In the genomic region with DNA sequence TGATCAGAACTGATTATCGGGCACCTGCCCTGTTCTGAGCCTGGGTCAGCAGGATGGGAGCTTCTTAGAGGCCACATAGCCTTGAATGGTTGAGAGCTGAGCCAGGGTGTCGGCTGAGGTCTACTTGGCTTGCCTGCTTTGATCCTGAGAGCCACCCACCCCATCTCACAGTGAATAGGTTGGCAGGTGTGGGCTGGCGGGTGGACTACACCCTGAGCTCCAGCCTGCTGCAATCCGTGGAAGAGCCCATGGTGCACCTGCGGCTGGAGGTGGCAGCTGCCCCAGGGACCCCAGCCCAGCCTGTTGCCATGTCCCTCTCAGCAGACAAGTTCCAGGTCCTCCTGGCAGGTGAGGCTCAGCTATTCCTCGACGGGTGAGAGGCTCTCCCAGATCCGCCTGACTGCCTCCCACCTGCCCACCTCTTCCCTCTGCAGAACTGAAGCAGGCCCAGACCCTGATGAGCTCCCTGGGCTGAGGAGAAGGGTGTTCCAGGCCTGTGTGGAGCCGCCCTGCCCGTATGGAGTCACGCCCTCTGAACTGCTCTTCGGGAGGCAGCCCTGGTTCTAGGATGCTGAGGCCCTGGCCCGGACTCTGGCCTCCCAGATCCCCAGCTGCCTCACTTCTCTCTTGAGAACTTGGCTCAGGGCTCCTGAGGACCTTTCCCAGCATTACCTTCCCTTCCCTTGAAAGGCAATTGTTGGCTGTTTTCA, we compare ENCODE assay signal across 24 cellular contexts. TPM values are rescaled to one million over a fixed set of nuclear protein-coding genes. Genes with fewer than 3 reads are reported as not detected.
"Had no signal": no experiment of that assay in that cellular context is flagged by ENCODE, and none has a peak within 500 bp of the region (broad histone marks: within the 10 kb centered on the region; RNA-seq: fewer than 3 reads in every experiment).

No MANE protein-coding gene starts in this region.

- H3K9me3 Mint-ChIP-seq: activated naive CD4-positive, alpha-beta T cell treated with anti-CD3 and anti-CD28 coated beads for 36 hours; activated T-helper 17 cell treated with anti-CD3 and anti-CD28 coated beads, Interleukin-2, amount 50 U/mL, for 72 hours; endodermal cell; naive thymus-derived CD8-positive, alpha-beta T cell had no signal

- H3K27me3 ChIP-seq: brain microvascular endothelial cell, dorsolateral prefrontal cortex, thyroid gland had no signal

- H3K27me3 Mint-ChIP-seq: activated T-helper 17 cell treated with anti-CD3 and anti-CD28 coated beads, Interleukin-2, amount 50 U/mL, for 72 hours; naive thymus-derived CD8-positive, alpha-beta T cell had no signal

- H3K4me3 ChIP-seq: dorsolateral prefrontal cortex, left ventricle myocardium inferior, thyroid gland had no signal

- H3K27ac ChIP-seq: brain microvascular endothelial cell, dorsolateral prefrontal cortex, left ventricle myocardium inferior, thyroid gland, WERI-Rb-1 had no signal

- DNase-seq: activated CD4-positive, alpha-beta T cell treated with anti-CD3 and anti-CD28 coated beads, Interleukin-2, amount 50 U/mL, for 48 hours; activated naive CD4-positive, alpha-beta T cell treated with anti-CD3 and anti-CD28 coated beads for 36 hours; activated T-cell treated with anti-CD3 and anti-CD28 coated beads, Interleukin-2, amount 50 U/mL, for 1 hour; brain microvascular endothelial cell; central memory CD4-positive, alpha-beta T cell; endodermal cell; erythroblast; foreskin melanocyte; glutamatergic neuron; left ventricle myocardium inferior; naive thymus-derived CD8-positive, alpha-beta T cell; occipital lobe; stimulated activated CD4-positive, alpha-beta T cell treated with anti-CD3 and anti-CD28 coated beads, Interleukin-12 subunit alpha, Interleukin-12 subunit beta, amount 100 ng/mL, for 4 hours; stimulated activated CD4-positive, alpha-beta T cell treated with anti-CD3 and anti-CD28 coated beads, Interleukin-1b, Interleukin-23, amount 100 ng/mL, for 48 hours; stimulated activated CD8-positive, alpha-beta memory T cell treated with anti-CD3 and anti-CD28 coated beads, Interleukin-4, amount 100 ng/mL, for 48 hours; stimulated activated naive CD4-positive, alpha-beta T cell treated with Interleukin-2 at 50 U/mL for 16 hours; T-helper 2 cell; thyroid gland; WERI-Rb-1 had no signal

- H3K4me3 Mint-ChIP-seq: activated naive CD4-positive, alpha-beta T cell treated with anti-CD3 and anti-CD28 coated beads for 36 hours; activated T-helper 17 cell treated with anti-CD3 and anti-CD28 coated beads, Interleukin-2, amount 50 U/mL, for 72 hours; endodermal cell had no signal

- H3K9me3 ChIP-seq: left ventricle myocardium inferior, thyroid gland had no signal

- H3K36me3 ChIP-seq: thyroid gland had no signal

- ATAC-seq: activated T-helper 17 cell treated with anti-CD3 and anti-CD28 coated beads, Interleukin-2, amount 50 U/mL, for 72 hours; naive thymus-derived CD8-positive, alpha-beta T cell had no signal

- H3K27ac Mint-ChIP-seq: activated naive CD4-positive, alpha-beta T cell treated with anti-CD3 and anti-CD28 coated beads for 36 hours; activated T-helper 17 cell treated with anti-CD3 and anti-CD28 coated beads, Interleukin-2, amount 50 U/mL, for 72 hours; endodermal cell had no signal

RNA-seq across cellular contexts. Expression of gene GOLGA6D, which starts 57.1 kb away (rescaled TPM):
- total RNA-seq: activated naive CD4-positive, alpha-beta T cell treated with anti-CD3 and anti-CD28 coated beads for 36 hours; kidney epithelial cell; left ventricle myocardium inferior; mesenteric fat pad; occipital lobe; thyroid gland; urinary bladder had no signal
- polyA plus RNA-seq: urinary bladder had no signal
